In the genomic region with DNA sequence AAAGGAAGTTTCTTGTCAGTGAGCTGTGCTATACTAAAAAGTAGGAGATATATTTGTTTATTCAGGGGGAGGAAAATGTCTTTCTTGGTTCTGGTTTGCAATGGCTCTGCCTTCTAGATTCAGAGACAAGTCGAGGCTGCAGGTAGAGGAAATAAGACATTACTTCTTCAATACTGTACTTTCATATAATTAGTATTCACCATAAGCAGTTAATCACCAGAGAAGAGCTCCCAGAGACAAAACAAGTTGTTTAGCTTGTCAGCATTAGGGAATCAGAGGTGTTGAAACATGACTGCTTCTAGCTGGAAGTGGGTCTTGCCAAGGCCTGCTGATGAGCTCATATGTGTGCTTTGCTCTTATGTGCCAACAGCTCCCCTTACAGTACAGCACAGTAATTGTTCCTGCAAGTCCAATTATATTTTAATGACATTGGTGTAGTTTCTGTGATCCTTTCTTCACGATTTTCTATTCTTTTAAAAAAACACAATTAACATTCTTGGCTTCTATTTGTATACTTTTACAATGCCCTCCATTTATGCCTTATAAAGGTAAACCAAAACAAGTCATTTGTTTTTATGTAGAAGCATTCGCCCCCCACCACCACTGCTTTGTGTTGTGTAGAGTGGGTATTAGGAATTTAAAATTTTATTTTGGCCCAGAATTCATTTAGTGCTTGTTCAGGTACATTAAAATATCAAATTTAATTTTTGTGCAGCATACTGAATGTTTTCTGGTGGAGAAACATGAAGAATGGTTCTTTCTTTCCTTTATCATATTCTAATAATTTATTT, we compare ENCODE assay signal across 8 cellular contexts.
DNase-seq lines count a peak whose midpoint lies in the region; ATAC-seq and TF ChIP-seq lines count a peak whose summit lies in the region.

No MANE protein-coding gene starts in this region.

- peaks cover 0 to 12% (median 7%) of the 10 kb centered on the region in 7 donors for H3K4me1 Mint-ChIP-seq in naive thymus-derived CD4-positive, alpha-beta T cell

- POLR2A ChIA-PET in naive thymus-derived CD4-positive, alpha-beta T cell (lab: Charles Lee), result interaction anchor here (0.5 to 0.6 kb wide), 2 partner anchors 295 to 408 kb away, joined by 3 read pairs; no protein-coding TSS in a partner anchor

- no peaks in the 10 kb centered on the region for H3K27me3 ChIP-seq in naive thymus-derived CD4-positive, alpha-beta T cell (ENCODE audit: control insufficient read depth in 2 of 2, insufficient read depth in 2 of 2, low read length in 2 of 2)

- no peaks in the 10 kb centered on the region for H3K27me3 Mint-ChIP-seq in naive thymus-derived CD4-positive, alpha-beta T cell

- H3K4me3 ChIP-seq in fibroblast of mammary gland (ENCODE audit: control insufficient read depth, low read depth, low read length), result no peak overlapping the region
- H3K4me3 ChIP-seq in naive thymus-derived CD4-positive, alpha-beta T cell (ENCODE audit: low read length), result no peak overlapping the region

- peaks cover 0 to 8% (median 0%) of the 10 kb centered on the region in 5 donors for H3K36me3 Mint-ChIP-seq in naive thymus-derived CD4-positive, alpha-beta T cell

- intact Hi-C loops in naive thymus-derived CD4-positive, alpha-beta T cell (cut with micrococcal nuclease), result loop anchor here (1.0 to 10.0 kb wide), 11 partner anchors 314 to 865 kb away; partner anchors contain the start of genes SSBP2 (in 2 of the 2) and ZCCHC9 (in 2 of the 2)

- H3K9me3 ChIP-seq in naive thymus-derived CD4-positive, alpha-beta T cell (ENCODE audit: control insufficient read depth in 2 of 3, low read length in 3 of 3), result no peaks in the 10 kb centered on the region

- no peaks in the 10 kb centered on the region for H3K36me3 ChIP-seq in naive thymus-derived CD4-positive, alpha-beta T cell (ENCODE audit: control insufficient read depth in 2 of 3, insufficient read depth in 3 of 3, low read length in 3 of 3)

- no peak overlapping the region for H3K4me3 Mint-ChIP-seq in naive thymus-derived CD4-positive, alpha-beta T cell

- H3K4me1 ChIP-seq in naive thymus-derived CD4-positive, alpha-beta T cell (ENCODE audit: control insufficient read depth in 2 of 2, insufficient read depth in 2 of 2, low read length in 2 of 2), result no peaks in the 10 kb centered on the region

- CTCF ChIA-PET in naive thymus-derived CD4-positive, alpha-beta T cell (lab: Charles Lee), result interaction anchor here (0.6 to 3.1 kb wide), 14 partner anchors 15 to 743 kb away, joined by 3 to 30 read pairs (median 4); no protein-coding TSS in a partner anchor

- peak; percentile 88 for TF ChIP-seq CTCF in fibroblast of mammary gland (conservative IDR thresholded peaks at IDR 0.05; ENCODE audit: control insufficient read depth, insufficient read depth, low read depth, low read length)

- H3K27ac Mint-ChIP-seq in naive thymus-derived CD4-positive, alpha-beta T cell, result peak overlapping the region in 6 of 9 donors; percentile 3 to 65 (median 17)

- H3K9me3 Mint-ChIP-seq in naive thymus-derived CD4-positive, alpha-beta T cell, result no peaks in the 10 kb centered on the region

- H3K27ac ChIP-seq in naive thymus-derived CD4-positive, alpha-beta T cell (ENCODE audit: low read depth, low read length), result no peak overlapping the region

- DNase-seq in DMS53 treated with DMSO at 0.1 percent for 48 hours (lab: John Stamatoyannopoulos, UW; ENCODE audit: unreplicated experiment) (peak; percentile 86), NCI-H510A treated with DMSO at 0.1 percent for 48 hours (lab: John Stamatoyannopoulos, UW) (peak; percentile 78), fibroblast of mammary gland (ENCODE audit: low read depth) (peak; percentile 98), GM19240 (ENCODE audit: insufficient read length, low spot score) (no peak)
- DNase-seq in activated CD4-positive, alpha-beta T cell treated with anti-CD3 and anti-CD28 coated beads, Interleukin-2, amount 50 U/mL, for 4 hours, result peak; percentile 2 to 13
- DNase-seq in naive thymus-derived CD4-positive, alpha-beta T cell, result peak in 7 of 9 donors; percentile 39 to 70 (median 58)

- peak; percentile 75 for ATAC-seq in GM19455 (IDR thresholded peaks at IDR 0.05; ENCODE audit: unreplicated experiment)
- peak; percentile 87 for ATAC-seq in HG03460 (IDR thresholded peaks at IDR 0.05; ENCODE audit: unreplicated experiment)
- ATAC-seq in naive thymus-derived CD4-positive, alpha-beta T cell, result peak; percentile 96
